ENCODE assay signal across 1 cellular context in genomic region chr5:150245111-150245789, GRCh38.
TF ChIP-seq lines count a peak whose summit lies in the region.

No MANE protein-coding gene starts in this region.

TF ChIP-seq in K562, 482 proteins besides CTCF, POLR2A, EP300 and RAD21 (continues in another document):
- TF ChIP-seq CBFA2T3 (IDR thresholded peaks at IDR 0.05): peak; percentile 6; the same call in 1 of the 2 replicates
- TF ChIP-seq ATF1 (CRISPR knock-in tag; IDR thresholded peaks at IDR 0.05): no peak
- no peak for TF ChIP-seq ATF1 (tag; IDR thresholded peaks at IDR 0.05)
- no peak for TF ChIP-seq ID3 (CRISPR knock-in tag; IDR thresholded peaks at IDR 0.05)
- no peak for TF ChIP-seq ID3 (tag; IDR thresholded peaks at IDR 0.05)
- TF ChIP-seq MAX (CRISPR knock-in tag; IDR thresholded peaks at IDR 0.05): 0 out of 2 replicates have a peak, but pooled peaks have one; percentile 28
- TF ChIP-seq KLF13 (tag; IDR thresholded peaks at IDR 0.05; ENCODE audit: borderline replicate concordance, low read depth): 0 out of 2 replicates have a peak, but pooled peaks have one; percentile 21
- TF ChIP-seq ZNF655 (CRISPR knock-in tag; IDR thresholded peaks at IDR 0.05): no peak
- no peak for TF ChIP-seq NR2C1 (IDR thresholded peaks at IDR 0.05)
- TF ChIP-seq NR2C1 (tag; IDR thresholded peaks at IDR 0.05): peak; percentile 32
- no peak for TF ChIP-seq FOS (IDR thresholded peaks at IDR 0.05; ENCODE audit: extremely low read depth, insufficient read length)
- no peak for TF ChIP-seq SMAD4 (CRISPR knock-in tag; conservative IDR thresholded peaks at IDR 0.05)
- TF ChIP-seq ZNF263 (CRISPR knock-in tag; IDR thresholded peaks at IDR 0.05; ENCODE audit: borderline replicate concordance): peak; percentile 97
- no peak for TF ChIP-seq ZZZ3 (IDR thresholded peaks at IDR 0.05)
- TF ChIP-seq HNRNPH1 (optimal IDR thresholded peaks at IDR 0.05; ENCODE audit: low read depth, low read length): no peak
- no peak for TF ChIP-seq ZHX1 (conservative IDR thresholded peaks at IDR 0.05; ENCODE audit: low read length)
- 0 out of 2 replicates have a peak, but pooled peaks have one; percentile 4 for TF ChIP-seq CBFA2T2 (conservative IDR thresholded peaks at IDR 0.05)
- TF ChIP-seq PBX2 (CRISPR knock-in tag; IDR thresholded peaks at IDR 0.05; ENCODE audit: low read depth): no peak
- peak; percentile 23; the same call in 1 of the 2 replicates for TF ChIP-seq PBX2 (tag; conservative IDR thresholded peaks at IDR 0.05; ENCODE audit: low read depth)
- TF ChIP-seq PTRF (tag; IDR thresholded peaks at IDR 0.05): no peak
- peak; percentile 19; the same call in 1 of the 2 replicates for TF ChIP-seq CXXC5 (CRISPR knock-in tag; IDR thresholded peaks at IDR 0.05)
- TF ChIP-seq SIN3A (IDR thresholded peaks at IDR 0.05; ENCODE audit: borderline replicate concordance in 2 of 2, control insufficient read depth in 1 of 2, low read depth in 2 of 2, low read length in 2 of 2): peak in 1 of 2 experiments; percentile 40; a peak in 1 of 4 replicates
- peak; percentile 69; the same call in 1 of the 2 replicates for TF ChIP-seq MEF2D (tag; conservative IDR thresholded peaks at IDR 0.05; ENCODE audit: low read depth)
- TF ChIP-seq E4F1 (CRISPR knock-in tag; IDR thresholded peaks at IDR 0.05; ENCODE audit: borderline replicate concordance): no peak
- peak; percentile 19; the same call in 1 of the 2 replicates for TF ChIP-seq USF1 (CRISPR knock-in tag; IDR thresholded peaks at IDR 0.05)
- 0 out of 4 replicates have a peak, but pooled peaks of 1 of the 2 experiments have one; percentile 12 for TF ChIP-seq MAZ (CRISPR knock-in tag; conservative IDR thresholded peaks at IDR 0.05 in 1 of 2, IDR thresholded peaks at IDR 0.05 in 1 of 2)
- TF ChIP-seq TEAD2 (tag; IDR thresholded peaks at IDR 0.05): no peak
- peak; percentile 17; the same call in 1 of the 2 replicates for TF ChIP-seq TCF3 (CRISPR knock-in tag; IDR thresholded peaks at IDR 0.05)
- no peak for TF ChIP-seq WHSC1 (IDR thresholded peaks at IDR 0.05; ENCODE audit: low read length)
- no peak for TF ChIP-seq ZNF146 (CRISPR knock-in tag; IDR thresholded peaks at IDR 0.05; ENCODE audit: unreplicated experiment)
- no peak for TF ChIP-seq SMARCA5 (IDR thresholded peaks at IDR 0.05)
- TF ChIP-seq E2F3 (CRISPR knock-in tag; IDR thresholded peaks at IDR 0.05): no peak
- peak; percentile 64; the same call in 1 of the 2 replicates for TF ChIP-seq TFAP4 (CRISPR knock-in tag; IDR thresholded peaks at IDR 0.05; ENCODE audit: borderline replicate concordance)
- no peak for TF ChIP-seq SP2 (IDR thresholded peaks at IDR 0.05; ENCODE audit: extremely low read depth, low read depth, low read length, poor library complexity, severe bottlenecking)
- peak in 1 of 2 experiments; percentile 35; a peak in 1 of 4 replicates for TF ChIP-seq MNT (conservative IDR thresholded peaks at IDR 0.05)
- TF ChIP-seq NR2C2 (CRISPR knock-in tag; IDR thresholded peaks at IDR 0.05): no peak
- TF ChIP-seq NR2C2 (tag; IDR thresholded peaks at IDR 0.05): peak; percentile 43; the same call in 1 of the 2 replicates
- no peak for TF ChIP-seq CREB3L1 (IDR thresholded peaks at IDR 0.05; ENCODE audit: borderline replicate concordance, low read depth)
- TF ChIP-seq NELFE (IDR thresholded peaks at IDR 0.05; ENCODE audit: insufficient read depth, insufficient read length): no peak
- 0 out of 2 replicates have a peak, but pooled peaks have one; percentile 18 for TF ChIP-seq PKNOX1 (IDR thresholded peaks at IDR 0.05)
- TF ChIP-seq MEF2A (IDR thresholded peaks at IDR 0.05; ENCODE audit: control insufficient read depth, low read depth, low read length): peak; percentile 70; the same call in 1 of the 2 replicates
- TF ChIP-seq ZNF507 (tag; conservative IDR thresholded peaks at IDR 0.05): no peak
- TF ChIP-seq DMBX1 (CRISPR knock-in tag; IDR thresholded peaks at IDR 0.05; ENCODE audit: borderline replicate concordance): peak; percentile 50; the same call in 1 of the 2 replicates
- TF ChIP-seq HDAC1 (IDR thresholded peaks at IDR 0.05): peak in 1 of 2 experiments; percentile 43; a peak in 2 of 4 replicates
- no peak for TF ChIP-seq HMGXB4 (CRISPR knock-in tag; IDR thresholded peaks at IDR 0.05)
